12 cellular contexts compared by ENCODE assay signal in genomic region chr4:40626183-40626990, GRCh38. TPM values are rescaled to one million over a fixed set of nuclear protein-coding genes. Genes with fewer than 3 reads are reported as not detected.
A peak's percentile ranks its signal among the peaks of the same experiment; 100 is the strongest.
DNase-seq lines count a peak whose midpoint lies in the region; ATAC-seq and TF ChIP-seq lines count a peak whose summit lies in the region.
"Had no signal": no experiment of that assay in that cellular context is flagged by ENCODE, and none has a peak within 500 bp of the region (broad histone marks: within the 10 kb centered on the region; RNA-seq: fewer than 3 reads in every experiment).

No MANE protein-coding gene starts in this region.

- 26% methylated on average over 10 of the region's 10 CpGs for WGBS in right lobe of liver (ENCODE audit: insufficient coverage, low coverage, low lambda C conversion rate, missing lambda C conversion rate)

- no peak for TF ChIP-seq CTCF in GM23338 (conservative IDR thresholded peaks at IDR 0.05; ENCODE audit: low read depth in 2 of 2)
- TF ChIP-seq CTCF in right lobe of liver (IDR thresholded peaks at IDR 0.05), result no peak

- H3K36me3 Mint-ChIP-seq in GM23338 (ENCODE audit: low read depth), result peaks cover 59% of the 10 kb centered on the region

- peak overlapping the region; percentile 91 for H3K27ac Mint-ChIP-seq in GM23338

- peaks cover 15% of the 10 kb centered on the region for H3K27me3 Mint-ChIP-seq in GM23338 (ENCODE audit: insufficient read depth, low read depth, poor library complexity)

- peaks cover 18% of the 10 kb centered on the region for H3F3A ChIP-seq in GM23338 (replicated peaks; ENCODE audit: low read depth)

- DNase-seq in GM23338 (ENCODE audit: low spot score) (peak; percentile 47), amniotic epithelial cell (ENCODE audit: low read depth) (peak; percentile 64), right lobe of liver (no peak)
- DNase-seq: activated CD8-positive, alpha-beta memory T cell treated with anti-CD3 and anti-CD28 coated beads, Interleukin-2, amount 50 U/mL, for 48 hours; effector memory CD4-positive, alpha-beta T cell; NCI-H1048 had no signal

- H3K9me3 ChIP-seq in BLaER1 treated with 17β-estradiol and CSF1 and Interleukin-3, amounts not matched to agents 10 nM and 100 nM (replicated peaks in 1 of 11), result peaks cover 0 to 62% (median 22%) of the 10 kb centered on the region in 11 experiments; a peak in 17 of 22 replicates
- H3K9me3 ChIP-seq in right lobe of liver, result no peaks in the 10 kb centered on the region
- H3K9me3 ChIP-seq: SJSA1 had no signal

- H2AFZ ChIP-seq in GM23338, result no peak overlapping the region

- peaks cover 61% of the 10 kb centered on the region for H3K4me1 Mint-ChIP-seq in GM23338

- peak overlapping the region in 2 of 11 experiments; percentile 89 to 91; a peak in 5 of 22 replicates for H3K27ac ChIP-seq in BLaER1 treated with 17β-estradiol and CSF1 and Interleukin-3, amounts not matched to agents 10 nM and 100 nM
- H3K27ac ChIP-seq in GM23338 (ENCODE audit: low read depth) (peak overlapping the region; percentile 91), right lobe of liver (peak overlapping the region; percentile 0 to 99 (median 4))
- H3K27ac ChIP-seq: SJSA1 had no signal

- H3K4me3 ChIP-seq in BLaER1 treated with 17β-estradiol and CSF1 and Interleukin-3, amounts not matched to agents 10 nM and 100 nM, result peak overlapping the region in 3 of 10 experiments; percentile 62 to 77 (median 76); a peak in 6 of 20 replicates
- H3K4me3 ChIP-seq in GM23338 (peak overlapping the region; percentile 60), right lobe of liver (peak overlapping the region in 2 of 3 donors; percentile 3 to 78)
- H3K4me3 ChIP-seq: SJSA1 had no signal

- H3K9ac ChIP-seq in BLaER1 treated with 17β-estradiol and CSF1 and Interleukin-3, amounts not matched to agents 10 nM and 100 nM, result peak overlapping the region in 3 of 11 experiments; percentile 36 to 94 (median 92); a peak in 5 of 22 replicates

- peaks cover 72% of the 10 kb centered on the region for H3K79me2 ChIP-seq in GM23338 (replicated peaks; ENCODE audit: insufficient read depth)

- H4K20me1 ChIP-seq in BLaER1 treated with 17β-estradiol and CSF1 and Interleukin-3, amounts not matched to agents 10 nM and 100 nM, result no peaks in the 10 kb centered on the region
- no peaks in the 10 kb centered on the region for H4K20me1 ChIP-seq in GM23338 (replicated peaks; ENCODE audit: insufficient read depth)

- peaks cover 5 to 52% (median 49%) of the 10 kb centered on the region in 11 experiments; a peak in 20 of 22 replicates for H3K27me3 ChIP-seq in BLaER1 treated with 17β-estradiol and CSF1 and Interleukin-3, amounts not matched to agents 10 nM and 100 nM
- H3K27me3 ChIP-seq in GM23338 (ENCODE audit: insufficient read depth) (no peaks in the 10 kb centered on the region), right lobe of liver (no peaks in the 10 kb centered on the region)
- H3K27me3 ChIP-seq: SJSA1 had no signal

- intact Hi-C loops in right lobe of liver (cut with DNase I), result no loop called here

- no peaks in the 10 kb centered on the region for H3K9me2 ChIP-seq in GM23338 (ENCODE audit: insufficient read depth)

- peak overlapping the region; percentile 87 for H3K4me3 Mint-ChIP-seq in GM23338

- peaks cover 15 to 73% (median 40%) of the 10 kb centered on the region in 10 experiments for H3K4me1 ChIP-seq in BLaER1 treated with 17β-estradiol and CSF1 and Interleukin-3, amounts not matched to agents 10 nM and 100 nM
- H3K4me1 ChIP-seq in GM23338 (ENCODE audit: insufficient read depth) (peaks cover 48% of the 10 kb centered on the region), right lobe of liver (peaks cover 0 to 56% (median 11%) of the 10 kb centered on the region in 4 donors)

- ATAC-seq in GM23338, result no peak
- no peak for ATAC-seq in right lobe of liver
- ATAC-seq in GM19455 (IDR thresholded peaks at IDR 0.05; ENCODE audit: unreplicated experiment), result no peak
- ATAC-seq in HG03045 (IDR thresholded peaks at IDR 0.05; ENCODE audit: unreplicated experiment), result no peak
- no peak for ATAC-seq in HG03139 (IDR thresholded peaks at IDR 0.05; ENCODE audit: unreplicated experiment)
- ATAC-seq in HG02973 (IDR thresholded peaks at IDR 0.05; ENCODE audit: unreplicated experiment), result no peak

- H3K36me3 ChIP-seq in BLaER1 treated with 17β-estradiol and CSF1 and Interleukin-3, amounts not matched to agents 10 nM and 100 nM, result peaks cover 0 to 52% (median 0%) of the 10 kb centered on the region in 11 experiments; a peak in 7 of 22 replicates
- H3K36me3 ChIP-seq in GM23338 (ENCODE audit: insufficient read depth) (peaks cover 4% of the 10 kb centered on the region; the same call in 1 of the 2 replicates), right lobe of liver (no peaks in the 10 kb centered on the region)
- H3K36me3 ChIP-seq: SJSA1 had no signal

- H3K4me2 ChIP-seq in BLaER1 treated with 17β-estradiol and CSF1 and Interleukin-3, amounts not matched to agents 10 nM and 100 nM, result peak overlapping the region in 6 of 11 experiments; percentile 2 to 98 (median 50); a peak in 8 of 22 replicates
- H3K4me2 ChIP-seq in GM23338, result peak overlapping the region; percentile 73

- TF ChIP-seq POLR2A in right lobe of liver (IDR thresholded peaks at IDR 0.05), result no peak

- 0 out of 3 replicates have a peak, but pooled peaks cover 3% of the 10 kb centered on the region for H3K9me3 Mint-ChIP-seq in GM23338

TF ChIP-seq in GM23338, 12 proteins besides CTCF, POLR2A, EP300 and RAD21 (continues in another document):
- TF ChIP-seq ZNF462 (CRISPR knock-in tag; IDR thresholded peaks at IDR 0.05) (no peak), ZNF114 (CRISPR knock-in tag; IDR thresholded peaks at IDR 0.05) (no peak), JUNB (IDR thresholded peaks at IDR 0.05; ENCODE audit: unreplicated experiment) (no peak), POLR2AphosphoS5 (IDR thresholded peaks at IDR 0.05; ENCODE audit: low read depth) (no peak; the same call in 1 of the 2 replicates), NANOG (IDR thresholded peaks at IDR 0.05; ENCODE audit: borderline replicate concordance) (no peak), STAT1 (IDR thresholded peaks at IDR 0.05; ENCODE audit: unreplicated experiment) (no peak), EZH2phosphoT487 (IDR thresholded peaks at IDR 0.05; ENCODE audit: unreplicated experiment) (no peak), ZNF331 (CRISPR knock-in tag; IDR thresholded peaks at IDR 0.05; ENCODE audit: low read depth) (no peak)

RNA-seq across cellular contexts. Expression of gene RBM47, which starts 3.3 kb away (rescaled TPM):
- total RNA-seq in GM23338 (2014; rRNA removed; shearing (Covaris generic)), result 125 and 139 TPM in 2 replicates
- polyA plus RNA-seq in GM23338 (2016; fragmentation: Nextera tagmentation; extraction: Ambion mirVana), result 31.8 and 35.6 TPM in 2 replicates
- 10 to 100 TPM; 29.5 to 85.0 (median 51.1) TPM for total RNA-seq in right lobe of liver

Comparison
In these comparisons a context has a peak if more than half of its experiments do, and no peak if none do; other contexts are left out.
1. DNase-seq: peak in GM23338 (single experiment) and amniotic epithelial cell (single experiment); none in right lobe of liver (0 of 3).